ENCODE assay signal across 8 cellular contexts in genomic region chr5:40678021-40678939, GRCh38.
DNase-seq lines count a peak whose midpoint lies in the region; ATAC-seq, FAIRE-seq and TF ChIP-seq lines count a peak whose summit lies in the region.

No MANE protein-coding gene starts in this region.

- H2AFZ ChIP-seq in parathyroid adenoma, result peak overlapping the region; percentile 83

- H3K9ac ChIP-seq in parathyroid adenoma, result no peak overlapping the region

- H3K27ac ChIP-seq in parathyroid adenoma, result peak overlapping the region; percentile 84

- peak overlapping the region; percentile 71 for H3K4me2 ChIP-seq in parathyroid adenoma (ENCODE audit: low read length)

- no peak for ATAC-seq in GM18520 (IDR thresholded peaks at IDR 0.05; ENCODE audit: unreplicated experiment)

- no peak for FAIRE-seq in RCC 7860 (lab: Jason Lieb, UNC)

- H3K79me2 ChIP-seq in parathyroid adenoma, result no peaks in the 10 kb centered on the region

- H3K36me3 ChIP-seq in parathyroid adenoma (ENCODE audit: control insufficient read depth, insufficient read depth, low read length), result no peaks in the 10 kb centered on the region

- H3K4me1 ChIP-seq in parathyroid adenoma, result no peaks in the 10 kb centered on the region

- peaks cover 2% of the 10 kb centered on the region for H3K27me3 ChIP-seq in parathyroid adenoma (ENCODE audit: control insufficient read depth, insufficient read depth, low read length)

- DNase-seq in HCEC 1CT, result peak; percentile 54
- DNase-seq in RCC 7860 (ENCODE audit: low spot score), result peak; percentile 53
- DNase-seq in epithelial cell of esophagus (ENCODE audit: low read depth), result peak; percentile 60
- DNase-seq in germinal center (ENCODE audit: low spot score), result no peak
- DNase-seq in GM03348 (ENCODE audit: low spot score), result no peak
- no peak for DNase-seq in foreskin melanocyte

- no peaks in the 10 kb centered on the region for H3K9me3 ChIP-seq in parathyroid adenoma (ENCODE audit: control insufficient read depth, low read length)

- H3K4me3 ChIP-seq in epithelial cell of esophagus (ENCODE audit: low read length), result peak overlapping the region; percentile 46
- H3K4me3 ChIP-seq in parathyroid adenoma (ENCODE audit: low read depth, low read length), result peak overlapping the region; percentile 41

- no peak for TF ChIP-seq CTCF in epithelial cell of esophagus (IDR thresholded peaks at IDR 0.05; ENCODE audit: insufficient read depth, low read depth, low read length, missing control alignments)
- TF ChIP-seq CTCF in parathyroid adenoma (IDR thresholded peaks at IDR 0.05), result no peak

Comparison
In these comparisons a context has a peak if more than half of its experiments do, and no peak if none do; other contexts are left out.
1. DNase-seq: peak in HCEC 1CT (single experiment), RCC 7860 (single experiment) and epithelial cell of esophagus (single experiment); none in germinal center (single experiment), GM03348 (single experiment) and foreskin melanocyte (single experiment).